8 cellular contexts compared by ENCODE assay signal in genomic region chr17:70169707-70170597, GRCh38. TPM values are rescaled to one million over a fixed set of nuclear protein-coding genes. Genes with fewer than 3 reads are reported as not detected.
A peak's percentile ranks its signal among the peaks of the same experiment; 100 is the strongest.
DNase-seq lines count a peak whose midpoint lies in the region; ATAC-seq, FAIRE-seq and TF ChIP-seq lines count a peak whose summit lies in the region.

No MANE protein-coding gene starts in this region.

- ATAC-seq in K562, result 0 out of 3 replicates have a peak, but pooled peaks have one; percentile 23
- ATAC-seq in stimulated activated naive B cell treated with anti-CD40 and anti-IgM and Interleukin-4, amounts not matched to agents 10 μg/mL and 1 μg/mL and 100 μg/mL, for 72 hours (replicated peaks), result peak in 1 of 2 donors; percentile 20
- ATAC-seq in HG03565 (IDR thresholded peaks at IDR 0.05; ENCODE audit: unreplicated experiment), result no peak

- TF ChIP-seq POLR2A in K562 (conservative IDR thresholded peaks at IDR 0.05), result no peak

- peaks cover 11% of the 10 kb centered on the region for H3K27me3 ChIP-seq in CD4-positive, alpha-beta memory T cell (ENCODE audit: insufficient read depth, low read length)
- H3K27me3 ChIP-seq in KMS-11 (ENCODE audit: insufficient read depth, low read depth) (no peaks in the 10 kb centered on the region), K562 (ENCODE audit: control insufficient read depth in 2 of 2, insufficient read depth in 2 of 2, low read length in 2 of 2) (peaks cover 0 to 2% of the 10 kb centered on the region in 2 experiments; a peak in 2 of 5 replicates)

- peak overlapping the region in 1 of 2 donors; percentile 30 for H3K4me3 ChIP-seq in CD4-positive, alpha-beta memory T cell (ENCODE audit: low read length in 2 of 2)
- no peak overlapping the region for H3K4me3 ChIP-seq in KMS-11 (IDR thresholded peaks at IDR 0.05; ENCODE audit: insufficient read depth, low read depth, low read length)
- peak overlapping the region; percentile 34 for H3K4me3 ChIP-seq in K562
- peak overlapping the region; percentile 62 to 67 for H3K4me3 ChIP-seq in kidney (ENCODE audit: low read length in 2 of 2)

- no peak for FAIRE-seq in K562 (lab: Jason Lieb, UNC)
- FAIRE-seq in kidney (lab: Jason Lieb, UNC), result no peak

- BruUV-seq in K562 (replicated peaks; lab: Mats Ljungman, UMichigan), result no TSS peak

- H3K4me1 ChIP-seq in CD4-positive, alpha-beta memory T cell (ENCODE audit: insufficient read depth, low read length), result peaks cover 11% of the 10 kb centered on the region
- no peaks in the 10 kb centered on the region for H3K4me1 ChIP-seq in KMS-11 (ENCODE audit: low read depth, poor library complexity, severe bottlenecking)
- peaks cover 0 to 15% of the 10 kb centered on the region in 2 experiments; a peak in 3 of 5 replicates for H3K4me1 ChIP-seq in K562 (replicated peaks in 1 of 2; ENCODE audit: control insufficient read depth in 2 of 2, insufficient read depth in 2 of 2, low read length in 2 of 2)
- peaks cover 0 to 4% of the 10 kb centered on the region in 2 donors for H3K4me1 ChIP-seq in kidney (ENCODE audit: control insufficient read depth in 1 of 2, insufficient read depth in 1 of 2, low read depth in 1 of 2, low read length in 2 of 2)

- no peak for TF ChIP-seq EP300 in K562 (IDR thresholded peaks at IDR 0.05; ENCODE audit: low read length)

- no peak for TF ChIP-seq RAD21 in K562 (CRISPR knock-in tag; conservative IDR thresholded peaks at IDR 0.05 in 1 of 2, IDR thresholded peaks at IDR 0.05 in 1 of 2)

- 0 out of 2 replicates have a peak overlapping the region, but pooled peaks have one; percentile 18 for H3K9ac ChIP-seq in KMS-11
- H3K9ac ChIP-seq in K562 (ENCODE audit: insufficient read depth in 1 of 2, low read depth in 2 of 2, low read length in 2 of 2), result peak overlapping the region in 1 of 2 experiments; percentile 68; a peak in 1 of 4 replicates
- peak overlapping the region in 1 of 2 donors; percentile 52 for H3K9ac ChIP-seq in kidney (ENCODE audit: low read length in 2 of 2)

- TF ChIP-seq CTCF in KMS-11 (conservative IDR thresholded peaks at IDR 0.05; ENCODE audit: low read depth, low read length), result no peak
- TF ChIP-seq CTCF in K562 (IDR thresholded peaks at IDR 0.05 in 2 of 3, conservative IDR thresholded peaks at IDR 0.05 in 1 of 3; ENCODE audit: insufficient read depth in 2 of 3, low read depth in 1 of 3, low read length in 3 of 3), result no peak
- TF ChIP-seq CTCF in kidney (IDR thresholded peaks at IDR 0.05; ENCODE audit: borderline replicate concordance, extremely low read depth, insufficient read depth), result no peak

- CTCF ChIA-PET in CD4-positive, alpha-beta memory T cell (lab: Charles Lee; ENCODE audit: partially characterized antibody), result interaction anchor here (1.1 kb wide), 1 partner anchor 19 kb away, joined by 3 read pairs; no protein-coding TSS in a partner anchor
- CTCF ChIA-PET in K562 (lab: Yijun Ruan, JAX; ENCODE audit: low intra/inter-chr PET ratio), result no interaction called here

- H3K27me3 Mint-ChIP-seq in CD4-positive, alpha-beta memory T cell, result peaks cover 38 to 48% of the 10 kb centered on the region in 2 donors
- peaks cover 27 to 28% of the 10 kb centered on the region in 2 donors for H3K27me3 Mint-ChIP-seq in stimulated activated naive B cell treated with anti-CD40 and anti-IgM and Interleukin-4, amounts not matched to agents 10 μg/mL and 1 μg/mL and 100 μg/mL, for 72 hours

- in situ Hi-C loops in K562 (cut with MboI), result no loop called here

- H3K9me3 ChIP-seq in CD4-positive, alpha-beta memory T cell (ENCODE audit: control insufficient read depth in 1 of 2, low read length in 2 of 2), result no peaks in the 10 kb centered on the region
- no peaks in the 10 kb centered on the region for H3K9me3 ChIP-seq in K562 (replicated peaks; ENCODE audit: control insufficient read depth, insufficient read depth, low read depth, low read length)
- no peaks in the 10 kb centered on the region for H3K9me3 ChIP-seq in kidney (ENCODE audit: control insufficient read depth in 1 of 2, low read length in 2 of 2)

- H3K9me1 ChIP-seq in K562 (ENCODE audit: control insufficient read depth, insufficient read depth, low read length), result no peaks in the 10 kb centered on the region

- H3K4me2 ChIP-seq in KMS-11 (peak overlapping the region; percentile 90), K562 (ENCODE audit: insufficient read depth, low read length) (peak overlapping the region; percentile 70)

- no peaks in the 10 kb centered on the region for H4K20me1 ChIP-seq in KMS-11 (ENCODE audit: insufficient read depth)
- H4K20me1 ChIP-seq in K562 (replicated peaks; ENCODE audit: control insufficient read depth, insufficient read depth, low read length), result no peaks in the 10 kb centered on the region

- no peak overlapping the region for H3K27ac ChIP-seq in CD4-positive, alpha-beta memory T cell (ENCODE audit: low read depth, low read length)
- H3K27ac ChIP-seq in KMS-11 (no peak overlapping the region), K562 (ENCODE audit: extremely low read depth, low read depth, low read length) (no peak overlapping the region), kidney (ENCODE audit: low read depth in 2 of 2, low read length in 2 of 2) (no peak overlapping the region)

- H3K36me3 Mint-ChIP-seq in CD4-positive, alpha-beta memory T cell, result no peaks in the 10 kb centered on the region
- no peaks in the 10 kb centered on the region for H3K36me3 Mint-ChIP-seq in stimulated activated naive B cell treated with anti-CD40 and anti-IgM and Interleukin-4, amounts not matched to agents 10 μg/mL and 1 μg/mL and 100 μg/mL, for 72 hours

- no peaks in the 10 kb centered on the region for H3K36me3 ChIP-seq in CD4-positive, alpha-beta memory T cell (ENCODE audit: insufficient read depth, low read length)
- no peaks in the 10 kb centered on the region for H3K36me3 ChIP-seq in KMS-11 (ENCODE audit: insufficient read depth)
- no peaks in the 10 kb centered on the region for H3K36me3 ChIP-seq in K562 (ENCODE audit: control insufficient read depth, insufficient read depth, low read length)
- no peaks in the 10 kb centered on the region for H3K36me3 ChIP-seq in kidney (ENCODE audit: control insufficient read depth in 1 of 2, insufficient read depth in 2 of 2, low read length in 2 of 2)

- H3K27ac Mint-ChIP-seq in CD4-positive, alpha-beta memory T cell, result no peak overlapping the region
- no peak overlapping the region for H3K27ac Mint-ChIP-seq in stimulated activated naive B cell treated with anti-CD40 and anti-IgM and Interleukin-4, amounts not matched to agents 10 μg/mL and 1 μg/mL and 100 μg/mL, for 72 hours

- H3K79me2 ChIP-seq in KMS-11 (ENCODE audit: insufficient read depth, low read depth) (no peaks in the 10 kb centered on the region), K562 (ENCODE audit: control insufficient read depth, insufficient read depth, low read length) (no peaks in the 10 kb centered on the region)

- intact Hi-C loops in CD4-positive, alpha-beta memory T cell (cut with micrococcal nuclease), result no loop called here
- intact Hi-C loops in K562 (cut with micrococcal nuclease), result loop anchor here (10.0 kb wide), 2 partner anchors 355 to 565 kb away; no protein-coding TSS in a partner anchor
- intact Hi-C loops in kidney (cut with DNase I), result no loop called here

- H3K9me3 Mint-ChIP-seq in CD4-positive, alpha-beta memory T cell, result peaks cover 0 to 5% (median 0%) of the 10 kb centered on the region in 8 donors
- no peaks in the 10 kb centered on the region for H3K9me3 Mint-ChIP-seq in stimulated activated naive B cell treated with anti-CD40 and anti-IgM and Interleukin-4, amounts not matched to agents 10 μg/mL and 1 μg/mL and 100 μg/mL, for 72 hours

- POLR2A ChIA-PET in CD4-positive, alpha-beta memory T cell (lab: Charles Lee; ENCODE audit: partially characterized antibody), result no interaction called here
- POLR2A ChIA-PET in K562 (lab: Yijun Ruan, JAX), result interaction anchor here (0.5 to 0.6 kb wide), 2 partner anchors 394 to 668 kb away, joined by 3 read pairs; no protein-coding TSS in a partner anchor

- peak overlapping the region; percentile 10 to 82 (median 54) for H3K4me3 Mint-ChIP-seq in CD4-positive, alpha-beta memory T cell
- peak overlapping the region; percentile 78 to 79 for H3K4me3 Mint-ChIP-seq in stimulated activated naive B cell treated with anti-CD40 and anti-IgM and Interleukin-4, amounts not matched to agents 10 μg/mL and 1 μg/mL and 100 μg/mL, for 72 hours

- DNase-seq in CD4-positive, alpha-beta memory T cell, result no peak
- no peak for DNase-seq in K562 (ENCODE audit: extremely low read depth in 1 of 4, low spot score in 3 of 4)
- DNase-seq in kidney, result no peak
- DNase-seq in stimulated activated naive B cell treated with anti-CD40 and anti-IgM and Interleukin-4, amounts not matched to agents 10 μg/mL and 1 μg/mL and 100 μg/mL, for 72 hours, result no peak
- no peak for DNase-seq in stimulated activated CD8-positive, alpha-beta memory T cell treated with anti-CD3 and anti-CD28 coated beads, Interleukin-4, amount 100 ng/mL, for 48 hours
- DNase-seq in kidney glomerular epithelial cell (lab: John Stamatoyannopoulos, UW), result no peak

- 4% methylated on average over 21 of the region's 24 CpGs for WGBS in K562 (ENCODE audit: insufficient coverage, low coverage, missing lambda C conversion rate)

- H2AFZ ChIP-seq in KMS-11 (ENCODE audit: low read depth), result peak overlapping the region; percentile 96
- peak overlapping the region; percentile 63; the same call in 1 of the 2 replicates for H2AFZ ChIP-seq in K562 (ENCODE audit: low read depth, low read length)

- H3K4me1 Mint-ChIP-seq in CD4-positive, alpha-beta memory T cell, result peaks cover 12 to 26% (median 19%) of the 10 kb centered on the region in 4 donors
- peaks cover 13 to 21% of the 10 kb centered on the region in 2 donors for H3K4me1 Mint-ChIP-seq in stimulated activated naive B cell treated with anti-CD40 and anti-IgM and Interleukin-4, amounts not matched to agents 10 μg/mL and 1 μg/mL and 100 μg/mL, for 72 hours

RNA-seq across cellular contexts. Expression of gene KCNJ2, which starts 0.6 kb away (rescaled TPM):
- total RNA-seq in CD4-positive, alpha-beta memory T cell, result not detected
- polyA plus RNA-seq in CD4-positive, alpha-beta memory T cell, result not detected
- 0.12 TPM in 1 of 2 replicates, not detected in the other for total RNA-seq in K562 (2011; cell fraction: chromatin; rRNA removed; ENCODE audit: low replicate concordance)
- total RNA-seq in K562 (2011; cell fraction: nucleolus; rRNA removed), result not detected in 2 replicates
- not detected in 2 replicates for total RNA-seq in K562 (2011; cell fraction: nucleoplasm; rRNA removed)
- total RNA-seq in K562 (2014; rRNA removed), result not detected in 2 replicates
- not detected in 2 replicates for total RNA-seq in K562 (2014; rRNA removed; fragmentation: Illumina TruSeq; extraction: Trizol)
- total RNA-seq in K562 (2015; rRNA removed; fragmentation: Illumina TruSeq; extraction: Trizol), result not detected in 2 replicates
- not detected in 2 replicates for total RNA-seq in K562 (2021)
- polyA plus RNA-seq in K562 (2011; rRNA removed), result not detected in 2 replicates
- not detected in 2 replicates for polyA plus RNA-seq in K562 (2011; cell fraction: cytosol; rRNA removed)
- polyA plus RNA-seq in K562 (2011; cell fraction: nucleus; rRNA removed), result not detected in 2 replicates
- polyA plus RNA-seq in K562 (2012), result not detected in 2 replicates
- polyA plus RNA-seq in K562 (2014; fragmentation: Illumina TruSeq; extraction: Trizol), result not detected in 2 replicates
- polyA plus RNA-seq in K562 (2014; fragmentation: Nextera tagmentation; extraction: Ambion mirVana), result not detected
- polyA plus RNA-seq in K562 (2014; rRNA removed), result not detected in 2 replicates
- 0.04 TPM in 1 of 2 replicates, not detected in the other for polyA minus RNA-seq in K562 (2011; rRNA and poly(A)+ RNA removed)
- not detected in 2 replicates for polyA minus RNA-seq in K562 (2011; cell fraction: cytosol; rRNA and poly(A)+ RNA removed)
- polyA minus RNA-seq in K562 (2011; cell fraction: nucleus; rRNA and poly(A)+ RNA removed), result not detected in 2 replicates
- total RNA-seq in kidney, result 4.4 TPM
- 0.71 TPM for polyA plus RNA-seq in kidney (ENCODE audit: insufficient read depth, low read depth, low replicate concordance)
